Comparison of ENCODE assay signal across 12 cellular contexts in the genomic region with DNA sequence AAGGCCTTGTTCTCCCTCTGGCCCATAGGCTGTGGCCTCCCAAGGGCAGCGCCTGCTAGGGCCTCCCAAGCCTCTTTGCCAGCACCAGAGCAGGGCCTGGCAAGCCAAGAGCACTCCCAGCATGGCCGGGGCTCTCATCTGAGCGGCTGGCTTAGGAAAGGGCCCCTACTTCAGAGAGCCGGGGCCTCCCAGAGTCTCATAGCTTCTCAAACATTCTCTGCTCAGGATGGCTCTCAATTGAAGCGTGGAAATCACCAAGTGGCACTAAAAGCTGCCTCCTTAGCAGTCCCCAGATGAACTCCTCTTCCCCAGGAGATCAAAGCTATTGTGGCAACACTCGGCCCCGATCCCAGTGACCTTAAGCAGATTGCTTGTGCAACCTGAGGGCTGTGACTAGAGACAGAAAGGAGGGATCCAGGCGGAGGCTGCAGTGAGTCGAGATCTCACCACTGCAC.
DNase-seq lines count a peak whose midpoint lies in the region; TF ChIP-seq lines count a peak whose summit lies in the region.
"Had no signal": no experiment of that assay in that cellular context is flagged by ENCODE, and none has a peak within 500 bp of the region (broad histone marks: within the 10 kb centered on the region; RNA-seq: fewer than 3 reads in every experiment).

No MANE protein-coding gene starts in this region.

- no peak overlapping the region for H3K4me3 ChIP-seq in GM23248

- H2BK20ac ChIP-seq in H9 (ENCODE audit: low read depth, low read length, poor library complexity, severe bottlenecking) = no peak overlapping the region

- no peak overlapping the region for H3K56ac ChIP-seq in H9 (ENCODE audit: insufficient read length, low read depth, low read length)

- H2BK120ac ChIP-seq in H9 (ENCODE audit: low read depth, low read length, poor library complexity, severe bottlenecking) = no peak overlapping the region

- H3K27ac ChIP-seq in GM23248 (no peak overlapping the region), H9 (ENCODE audit: insufficient read length, low read depth, low read length) (no peak overlapping the region)

- no peak overlapping the region for H3K23ac ChIP-seq in H9 (ENCODE audit: insufficient read length, low read depth, low read length)

- H2AK5ac ChIP-seq in H9 (ENCODE audit: insufficient read length, low read length) = no peak overlapping the region

- 92 to 94% methylated on average over 9 of the region's 9 CpGs for WGBS in GM23248 (ENCODE audit: low coverage in 1 of 2, low lambda C conversion rate in 2 of 2, missing lambda C conversion rate in 2 of 2), 2 experiments
- no CpG with 5 or more reads among the region's 9 CpGs for WGBS in H9 (ENCODE audit: extremely low coverage, insufficient read length, low lambda C conversion rate)

- H3K79me2 ChIP-seq in GM23248 (ENCODE audit: insufficient read depth) = peaks cover 33% of the 10 kb centered on the region
- H3K79me2 ChIP-seq in H9 (ENCODE audit: insufficient read depth, low read length) = no peaks in the 10 kb centered on the region

- DNase-seq in DMS79 treated with DMSO at 0.1 percent for 48 hours (lab: John Stamatoyannopoulos, UW) (peak; percentile 72), immature natural killer cell (no peak), retina (peak; percentile 58), NCI-H82 treated with DMSO at 0.1 percent for 48 hours (lab: John Stamatoyannopoulos, UW; ENCODE audit: unreplicated experiment) (no peak), GM23248 (no peak), NOMO-1 treated with dmso at 0.1 percent for 144 hours (lab: John Stamatoyannopoulos, UW; ENCODE audit: unreplicated experiment) (no peak), H9 (no peak)
- no peak for DNase-seq in activated T-helper 1 cell treated with anti-CD3 and anti-CD28 coated beads, Interleukin-12 subunit alpha, Interleukin-12 subunit beta, Interleukin-2, Interleukin-4 antibody, amounts not matched to agents 30 ng/mL and 10 ng/mL and 1 ng/mL, durations not matched to agents 14 hours and 24 hours and 36 hours (ENCODE audit: low spot score)
- DNase-seq: activated CD4-positive, alpha-beta T cell treated with anti-CD3 and anti-CD28 coated beads, Interleukin-2, amount 50 U/mL, for 4 hours; KBM-7; NCI-H2081 treated with DMSO at 0.1 percent for 48 hours had no signal

- no peaks in the 10 kb centered on the region for H4K20me1 ChIP-seq in GM23248 (ENCODE audit: insufficient read depth)
- H4K20me1 ChIP-seq in H9 (ENCODE audit: control insufficient read depth, insufficient read depth, insufficient read length) = no peaks in the 10 kb centered on the region

- H3K9ac ChIP-seq in GM23248 (no peak overlapping the region), H9 (ENCODE audit: extremely low read depth, insufficient read length, low read length) (no peak overlapping the region)

- H3K9me3 ChIP-seq in GM23248 (ENCODE audit: low read depth) = no peaks in the 10 kb centered on the region
- no peaks in the 10 kb centered on the region for H3K9me3 ChIP-seq in H9 (ENCODE audit: control insufficient read depth, low read depth, low read length)

- peaks cover 2% of the 10 kb centered on the region for H3K27me3 Mint-ChIP-seq in activated T-helper 1 cell treated with anti-CD3 and anti-CD28 coated beads, Interleukin-12 subunit alpha, Interleukin-12 subunit beta, Interleukin-2, Interleukin-4 antibody, amounts not matched to agents 30 ng/mL and 10 ng/mL and 1 ng/mL, durations not matched to agents 14 hours and 24 hours and 36 hours (ENCODE audit: insufficient read depth)
- H3K27me3 Mint-ChIP-seq in immature natural killer cell (ENCODE audit: low read depth in 3 of 3) (peaks cover 14 to 25% (median 23%) of the 10 kb centered on the region in 3 donors), H9 (ENCODE audit: low read depth) (no peaks in the 10 kb centered on the region)

- H3K9me3 Mint-ChIP-seq in activated T-helper 1 cell treated with anti-CD3 and anti-CD28 coated beads, Interleukin-12 subunit alpha, Interleukin-12 subunit beta, Interleukin-2, Interleukin-4 antibody, amounts not matched to agents 30 ng/mL and 10 ng/mL and 1 ng/mL, durations not matched to agents 14 hours and 24 hours and 36 hours = no peaks in the 10 kb centered on the region
- H3K9me3 Mint-ChIP-seq in immature natural killer cell (no peaks in the 10 kb centered on the region), H9 (no peaks in the 10 kb centered on the region)
- H3K9me3 Mint-ChIP-seq: activated naive CD4-positive, alpha-beta T cell treated with anti-CD3 and anti-CD28 coated beads, Interleukin-2, amount 50 U/mL, for 72 hours had no signal

- H3K4ac ChIP-seq in H9 (ENCODE audit: low read depth, low read length) = no peak overlapping the region

- H3K4me1 Mint-ChIP-seq in activated T-helper 1 cell treated with anti-CD3 and anti-CD28 coated beads, Interleukin-12 subunit alpha, Interleukin-12 subunit beta, Interleukin-2, Interleukin-4 antibody, amounts not matched to agents 30 ng/mL and 10 ng/mL and 1 ng/mL, durations not matched to agents 14 hours and 24 hours and 36 hours (ENCODE audit: low read depth) = peaks cover 64% of the 10 kb centered on the region
- H3K4me1 Mint-ChIP-seq in immature natural killer cell = peaks cover 100% of the 10 kb centered on the region in 2 donors
- H3K4me1 Mint-ChIP-seq in H9 = peaks cover 23 to 42% of the 10 kb centered on the region in 2 experiments

- H3K23me2 ChIP-seq in H9 (ENCODE audit: insufficient read length, low read depth, low read length, poor library complexity, severe bottlenecking) = no peaks in the 10 kb centered on the region

- no peak overlapping the region for H2AFZ ChIP-seq in GM23248
- H2AFZ ChIP-seq in H9 (ENCODE audit: low read length) = no peak overlapping the region

- in situ Hi-C loops in GM23248 (cut with MboI) = no loop called here

- intact Hi-C loops in activated T-helper 1 cell treated with anti-CD3 and anti-CD28 coated beads, Interleukin-12 subunit alpha, Interleukin-12 subunit beta, Interleukin-2, Interleukin-4 antibody, amounts not matched to agents 30 ng/mL and 10 ng/mL and 1 ng/mL, durations not matched to agents 14 hours and 24 hours and 36 hours (cut with micrococcal nuclease) = no loop called here

- no peaks in the 10 kb centered on the region for H3K79me1 ChIP-seq in H9 (ENCODE audit: insufficient read depth, low read depth, low read length, poor library complexity, severe bottlenecking)

- no peak overlapping the region for H3K18ac ChIP-seq in H9 (ENCODE audit: insufficient read length, low read depth, low read length)

- no peak overlapping the region for H4K8ac ChIP-seq in H9 (replicated peaks; ENCODE audit: insufficient read length, low read depth, low read length)

- H3T11ph ChIP-seq in H9 (ENCODE audit: low read length) = no peak overlapping the region

- TF ChIP-seq CTCF in H9 (conservative IDR thresholded peaks at IDR 0.05) = no peak

- no peak overlapping the region for H3K4me3 Mint-ChIP-seq in activated T-helper 1 cell treated with anti-CD3 and anti-CD28 coated beads, Interleukin-12 subunit alpha, Interleukin-12 subunit beta, Interleukin-2, Interleukin-4 antibody, amounts not matched to agents 30 ng/mL and 10 ng/mL and 1 ng/mL, durations not matched to agents 14 hours and 24 hours and 36 hours
- H3K4me3 Mint-ChIP-seq in immature natural killer cell = peak overlapping the region; percentile 15 to 67 (median 61)
- H3K4me3 Mint-ChIP-seq in H9 = no peak overlapping the region

- no peak overlapping the region for H4K5ac ChIP-seq in H9 (ENCODE audit: insufficient read length, low read depth, low read length)

- H3K36me3 ChIP-seq in GM23248 (ENCODE audit: low read depth) = no peaks in the 10 kb centered on the region

- H3K9me2 ChIP-seq in GM23248 (ENCODE audit: insufficient read depth) = no peaks in the 10 kb centered on the region

- H2BK15ac ChIP-seq in H9 (ENCODE audit: low read depth, low read length) = no peak overlapping the region

- no peak overlapping the region for H2BK5ac ChIP-seq in H9 (ENCODE audit: insufficient read length, low read length)

- H3K4me2 ChIP-seq in GM23248 (ENCODE audit: unreplicated experiment) (no peak overlapping the region), H9 (ENCODE audit: insufficient read depth, insufficient read length, low read length) (no peak overlapping the region)

- H3K27me3 ChIP-seq in GM23248 (replicated peaks; ENCODE audit: insufficient read depth) = no peaks in the 10 kb centered on the region
- no peaks in the 10 kb centered on the region for H3K27me3 ChIP-seq in H9 (ENCODE audit: insufficient read depth, low read length)

- H3K4me1 ChIP-seq in GM23248 (ENCODE audit: insufficient read depth) = no peaks in the 10 kb centered on the region
- H3K4me1 ChIP-seq in H9 (ENCODE audit: insufficient read depth, low read length) = no peaks in the 10 kb centered on the region

- no peak overlapping the region for H2BK12ac ChIP-seq in H9 (ENCODE audit: insufficient read length, low read depth, low read length)

- no peaks in the 10 kb centered on the region for H3F3A ChIP-seq in GM23248 (ENCODE audit: insufficient read depth)

- H4K91ac ChIP-seq in H9 (ENCODE audit: insufficient read length, low read depth, low read length) = no peak overlapping the region

- peaks cover 43% of the 10 kb centered on the region for H3K36me3 Mint-ChIP-seq in activated T-helper 1 cell treated with anti-CD3 and anti-CD28 coated beads, Interleukin-12 subunit alpha, Interleukin-12 subunit beta, Interleukin-2, Interleukin-4 antibody, amounts not matched to agents 30 ng/mL and 10 ng/mL and 1 ng/mL, durations not matched to agents 14 hours and 24 hours and 36 hours (ENCODE audit: low read depth)
- peaks cover 8 to 17% (median 9%) of the 10 kb centered on the region in 3 donors for H3K36me3 Mint-ChIP-seq in immature natural killer cell
- H3K36me3 Mint-ChIP-seq in H9 (ENCODE audit: insufficient read depth in 1 of 3, low read depth in 3 of 3) = no peaks in the 10 kb centered on the region; a peak in 1 of 7 replicates

- no peak overlapping the region; the same call in 1 of the 2 replicates for H3K14ac ChIP-seq in H9 (ENCODE audit: insufficient read depth, low read length)

- H3K27ac Mint-ChIP-seq in activated T-helper 1 cell treated with anti-CD3 and anti-CD28 coated beads, Interleukin-12 subunit alpha, Interleukin-12 subunit beta, Interleukin-2, Interleukin-4 antibody, amounts not matched to agents 30 ng/mL and 10 ng/mL and 1 ng/mL, durations not matched to agents 14 hours and 24 hours and 36 hours = peak overlapping the region; percentile 57
- H3K27ac Mint-ChIP-seq in immature natural killer cell (peak overlapping the region; percentile 80 to 98 (median 95)), H9 (peak overlapping the region in 1 of 3 experiments; percentile 72; a peak in 1 of 7 replicates)

Comparison
In these comparisons a context has a peak if more than half of its experiments do, and no peak if none do; other contexts are left out.
1. DNase-seq: peak in DMS79 treated with DMSO at 0.1 percent for 48 hours (single experiment) and retina (single experiment); none in activated T-helper 1 cell treated with anti-CD3 and anti-CD28 coated beads, Interleukin-12 subunit alpha, Interleukin-12 subunit beta, Interleukin-2, Interleukin-4 antibody, amounts not matched to agents 30 ng/mL and 10 ng/mL and 1 ng/mL, durations not matched to agents 14 hours and 24 hours and 36 hours (single experiment), immature natural killer cell (0 of 3), NCI-H82 treated with DMSO at 0.1 percent for 48 hours (single experiment), GM23248 (single experiment), NOMO-1 treated with dmso at 0.1 percent for 144 hours (single experiment) and H9 (single experiment).
2. H3K4me3 Mint-ChIP-seq: peak in immature natural killer cell (5 of 5); none in activated T-helper 1 cell treated with anti-CD3 and anti-CD28 coated beads, Interleukin-12 subunit alpha, Interleukin-12 subunit beta, Interleukin-2, Interleukin-4 antibody, amounts not matched to agents 30 ng/mL and 10 ng/mL and 1 ng/mL, durations not matched to agents 14 hours and 24 hours and 36 hours (single experiment) and H9 (0 of 2).